34 cellular contexts compared by ENCODE assay signal in genomic region chr7:42580061-42580460, GRCh38.
A peak's percentile ranks its signal among the peaks of the same experiment; 100 is the strongest.
DNase-seq lines count a peak whose midpoint lies in the region; ATAC-seq, FAIRE-seq and TF ChIP-seq lines count a peak whose summit lies in the region.
"Had no signal": no experiment of that assay in that cellular context is flagged by ENCODE, and none has a peak within 500 bp of the region (broad histone marks: within the 10 kb centered on the region; RNA-seq: fewer than 3 reads in every experiment).

No MANE protein-coding gene starts in this region.

- no peak overlapping the region for H2AFZ ChIP-seq in H9 (ENCODE audit: low read length)

- no peak overlapping the region for H3K23ac ChIP-seq in H9 (ENCODE audit: insufficient read length, low read depth, low read length)

- no peak overlapping the region for H2BK15ac ChIP-seq in H9 (ENCODE audit: low read depth, low read length)

- no peak overlapping the region for H2BK12ac ChIP-seq in H9 (ENCODE audit: insufficient read length, low read depth, low read length)

- POLR2A ChIA-PET in A549 (lab: Yijun Ruan, JAX) (no interaction called here), HEK293 (lab: Yijun Ruan, JAX) (no interaction called here)
- POLR2A ChIA-PET in activated CD4-positive, alpha-beta memory T cell treated with anti-CD3 and anti-CD28 coated beads for 36 hours (lab: Charles Lee): no interaction called here

- H3K9me3 ChIP-seq in A549 (no peaks in the 10 kb centered on the region), HEK293 (ENCODE audit: control insufficient read depth, insufficient read depth, low read depth, low read length) (no peaks in the 10 kb centered on the region), endodermal cell (ENCODE audit: control insufficient read depth, low read length) (peaks cover 14% of the 10 kb centered on the region), H9 (ENCODE audit: control insufficient read depth, low read depth, low read length) (no peaks in the 10 kb centered on the region)
- H3K9me3 ChIP-seq: BE2C, Caco-2 had no signal

- no peak overlapping the region for H3K18ac ChIP-seq in H9 (ENCODE audit: insufficient read length, low read depth, low read length)

- no peaks in the 10 kb centered on the region for H3K79me2 ChIP-seq in H9 (ENCODE audit: insufficient read depth, low read length)

- no peak overlapping the region for H4K8ac ChIP-seq in H9 (replicated peaks; ENCODE audit: insufficient read length, low read depth, low read length)

- CTCF ChIA-PET in A549 (lab: Yijun Ruan, JAX) (no interaction called here), HEK293 (lab: Yijun Ruan, JAX) (interaction anchor here (0.5 to 0.7 kb wide), 2 partner anchors 29 to 112 kb away, joined by 3 read pairs; no protein-coding TSS in a partner anchor)
- CTCF ChIA-PET in activated CD4-positive, alpha-beta memory T cell treated with anti-CD3 and anti-CD28 coated beads for 36 hours (lab: Charles Lee): no interaction called here

- no peak for TF ChIP-seq POLR2A in A549 (IDR thresholded peaks at IDR 0.05; ENCODE audit: low read length)

- H3K27ac Mint-ChIP-seq in endodermal cell: no peak overlapping the region
- H3K27ac Mint-ChIP-seq in activated naive CD4-positive, alpha-beta T cell treated with anti-CD3 and anti-CD28 coated beads, Interleukin-2, amount 50 U/mL, for 72 hours: no peak overlapping the region
- no peak overlapping the region for H3K27ac Mint-ChIP-seq in H9
- H3K27ac Mint-ChIP-seq in activated CD4-positive, alpha-beta memory T cell treated with anti-CD3 and anti-CD28 coated beads for 36 hours: no peak overlapping the region
- H3K27ac Mint-ChIP-seq: B cell; CD14-positive monocyte; CD4-positive, alpha-beta memory T cell; CD4-positive, alpha-beta T cell; CD4-positive, CD25-positive, alpha-beta regulatory T cell; CD8-positive, alpha-beta memory T cell; CD8-positive, alpha-beta T cell had no signal

- H3K79me1 ChIP-seq in H9 (ENCODE audit: insufficient read depth, low read depth, low read length, poor library complexity, severe bottlenecking): no peaks in the 10 kb centered on the region

- no peak overlapping the region for H3K4me2 ChIP-seq in A549
- H3K4me2 ChIP-seq in H9 (ENCODE audit: insufficient read depth, insufficient read length, low read length): no peak overlapping the region
- H3K4me2 ChIP-seq: BLaER1; BLaER1 treated with 17β-estradiol and CSF1 and Interleukin-3, amounts not matched to agents 10 nM and 100 nM had no signal

- H3K9ac ChIP-seq in endodermal cell (ENCODE audit: extremely low read depth, low read length, poor library complexity, severe bottlenecking) (no peak overlapping the region), H9 (ENCODE audit: extremely low read depth, insufficient read length, low read length) (no peak overlapping the region)
- H3K9ac ChIP-seq: BLaER1; BLaER1 treated with 17β-estradiol and CSF1 and Interleukin-3, amounts not matched to agents 10 nM and 100 nM had no signal

- DNase-seq in A549 (ENCODE audit: low read depth in 1 of 2, low spot score in 1 of 2) (no peak), endodermal cell (no peak), H9 (no peak)
- DNase-seq in activated naive CD4-positive, alpha-beta T cell treated with anti-CD3 and anti-CD28 coated beads, Interleukin-2, amount 50 U/mL, for 72 hours (ENCODE audit: low spot score in 2 of 2): no peak
- no peak for DNase-seq in activated CD4-positive, alpha-beta memory T cell treated with anti-CD3 and anti-CD28 coated beads for 36 hours
- DNase-seq: 8988T; ACHN; AML-193; BE2C; C1 segment of cervical spinal cord; Caco-2; Calu3; CD4-positive, alpha-beta memory T cell; CD4-positive, alpha-beta T cell; CD4-positive, CD25-positive, alpha-beta regulatory T cell; CD8-positive, alpha-beta memory T cell; CD8-positive, alpha-beta T cell; COR-L47; DMS 273 treated with DMSO at 0.1 percent for 48 hours; DMS153; DMS53; DMS79; DMS79 treated with DMSO at 0.1 percent for 48 hours; DND-41; EL had no signal

- no peak overlapping the region for H3K4me3 Mint-ChIP-seq in endodermal cell
- no peak overlapping the region for H3K4me3 Mint-ChIP-seq in H9
- no peak overlapping the region for H3K4me3 Mint-ChIP-seq in activated CD4-positive, alpha-beta memory T cell treated with anti-CD3 and anti-CD28 coated beads for 36 hours
- H3K4me3 Mint-ChIP-seq: B cell; CD14-positive monocyte; CD4-positive, alpha-beta memory T cell; CD4-positive, alpha-beta T cell; CD4-positive, CD25-positive, alpha-beta regulatory T cell; CD8-positive, alpha-beta memory T cell; CD8-positive, alpha-beta T cell had no signal

- H4K91ac ChIP-seq in H9 (ENCODE audit: insufficient read length, low read depth, low read length): no peak overlapping the region

- H3K23me2 ChIP-seq in H9 (ENCODE audit: insufficient read length, low read depth, low read length, poor library complexity, severe bottlenecking): no peaks in the 10 kb centered on the region

- no peak overlapping the region for H3K4ac ChIP-seq in H9 (ENCODE audit: low read depth, low read length)

- no peak overlapping the region for H3K56ac ChIP-seq in H9 (ENCODE audit: insufficient read length, low read depth, low read length)

- H3K36me3 ChIP-seq in HEK293 (ENCODE audit: control insufficient read depth in 2 of 2, insufficient read depth in 1 of 2, low read length in 2 of 2) (no peaks in the 10 kb centered on the region), endodermal cell (ENCODE audit: control insufficient read depth, insufficient read depth, low read length) (no peaks in the 10 kb centered on the region)
- H3K36me3 ChIP-seq: BE2C; BLaER1; BLaER1 treated with 17β-estradiol and CSF1 and Interleukin-3, amounts not matched to agents 10 nM and 100 nM had no signal

- TF ChIP-seq CTCF in A549 (IDR thresholded peaks at IDR 0.05): no peak
- no peak for TF ChIP-seq CTCF in HEK293 (tag by site-specific recombination; IDR thresholded peaks at IDR 0.05)
- TF ChIP-seq CTCF in endodermal cell (conservative IDR thresholded peaks at IDR 0.05): no peak
- TF ChIP-seq CTCF in H9 (conservative IDR thresholded peaks at IDR 0.05): no peak

- H3K4me1 ChIP-seq in A549 (no peaks in the 10 kb centered on the region), HEK293 (ENCODE audit: control insufficient read depth, insufficient read depth, low read length) (no peaks in the 10 kb centered on the region), endodermal cell (ENCODE audit: control insufficient read depth, insufficient read depth, low read length) (no peaks in the 10 kb centered on the region), H9 (ENCODE audit: insufficient read depth, low read length) (no peaks in the 10 kb centered on the region)
- H3K4me1 ChIP-seq: BE2C, Caco-2 had no signal

- no peak overlapping the region for H4K5ac ChIP-seq in H9 (ENCODE audit: insufficient read length, low read depth, low read length)

- no peaks in the 10 kb centered on the region for H3K4me1 Mint-ChIP-seq in endodermal cell
- H3K4me1 Mint-ChIP-seq in H9: no peaks in the 10 kb centered on the region
- no peaks in the 10 kb centered on the region for H3K4me1 Mint-ChIP-seq in activated CD4-positive, alpha-beta memory T cell treated with anti-CD3 and anti-CD28 coated beads for 36 hours (ENCODE audit: low read depth)
- H3K4me1 Mint-ChIP-seq: B cell; CD14-positive monocyte; CD4-positive, alpha-beta memory T cell; CD4-positive, CD25-positive, alpha-beta regulatory T cell had no signal

- H4K20me1 ChIP-seq in H9 (ENCODE audit: control insufficient read depth, insufficient read depth, insufficient read length): no peaks in the 10 kb centered on the region
- H4K20me1 ChIP-seq: BLaER1; BLaER1 treated with 17β-estradiol and CSF1 and Interleukin-3, amounts not matched to agents 10 nM and 100 nM had no signal

- H3K9me3 Mint-ChIP-seq in endodermal cell: peaks cover 22% of the 10 kb centered on the region
- peaks cover 14 to 15% of the 10 kb centered on the region in 2 donors for H3K9me3 Mint-ChIP-seq in activated naive CD4-positive, alpha-beta T cell treated with anti-CD3 and anti-CD28 coated beads, Interleukin-2, amount 50 U/mL, for 72 hours
- peaks cover 20 to 24% of the 10 kb centered on the region in 2 experiments for H3K9me3 Mint-ChIP-seq in H9
- peaks cover 20% of the 10 kb centered on the region for H3K9me3 Mint-ChIP-seq in activated CD4-positive, alpha-beta memory T cell treated with anti-CD3 and anti-CD28 coated beads for 36 hours

- no peak overlapping the region for H2BK5ac ChIP-seq in H9 (ENCODE audit: insufficient read length, low read length)

- no peak for TF ChIP-seq RAD21 in A549 (conservative IDR thresholded peaks at IDR 0.05 in 1 of 2, IDR thresholded peaks at IDR 0.05 in 1 of 2)

- no peak overlapping the region for H2AK5ac ChIP-seq in H9 (ENCODE audit: insufficient read length, low read length)

- no peak overlapping the region for H2BK20ac ChIP-seq in H9 (ENCODE audit: low read depth, low read length, poor library complexity, severe bottlenecking)

- 39% methylated on average over 2 of the region's 2 CpGs for WGBS in A549 (ENCODE audit: missing lambda C conversion rate)
- WGBS in endodermal cell (ENCODE audit: insufficient coverage in 1 of 2, insufficient read length in 1 of 2), 2 experiments: no CpG with 5 or more reads among the region's 2 CpGs
- no CpG with 5 or more reads among the region's 2 CpGs for WGBS in H9 (ENCODE audit: extremely low coverage, insufficient read length, low lambda C conversion rate)

- no peak overlapping the region for H2BK120ac ChIP-seq in H9 (ENCODE audit: low read depth, low read length, poor library complexity, severe bottlenecking)

- no peaks in the 10 kb centered on the region for H3K27me3 ChIP-seq in endodermal cell (ENCODE audit: control insufficient read depth, insufficient read depth, low read length, poor library complexity, severe bottlenecking)
- H3K27me3 ChIP-seq in H9 (ENCODE audit: insufficient read depth, low read length): no peaks in the 10 kb centered on the region
- H3K27me3 ChIP-seq: BE2C; BLaER1; BLaER1 treated with 17β-estradiol and CSF1 and Interleukin-3, amounts not matched to agents 10 nM and 100 nM had no signal

- no peaks in the 10 kb centered on the region for H3K36me3 Mint-ChIP-seq in endodermal cell (ENCODE audit: low read depth)
- H3K36me3 Mint-ChIP-seq in activated naive CD4-positive, alpha-beta T cell treated with anti-CD3 and anti-CD28 coated beads, Interleukin-2, amount 50 U/mL, for 72 hours: peaks cover 0 to under 1% of the 10 kb centered on the region in 2 donors
- H3K36me3 Mint-ChIP-seq in H9 (ENCODE audit: insufficient read depth in 1 of 3, low read depth in 3 of 3): peaks cover 5 to 18% (median 11%) of the 10 kb centered on the region in 3 experiments; a peak in 5 of 7 replicates
- H3K36me3 Mint-ChIP-seq in activated CD4-positive, alpha-beta memory T cell treated with anti-CD3 and anti-CD28 coated beads for 36 hours: no peaks in the 10 kb centered on the region
- H3K36me3 Mint-ChIP-seq: CD14-positive monocyte; CD4-positive, alpha-beta memory T cell; CD4-positive, CD25-positive, alpha-beta regulatory T cell; CD8-positive, alpha-beta memory T cell; CD8-positive, alpha-beta T cell had no signal

- H3K14ac ChIP-seq in H9 (ENCODE audit: insufficient read depth, low read length): no peak overlapping the region

- H3K27me3 Mint-ChIP-seq in endodermal cell (ENCODE audit: insufficient read depth): no peaks in the 10 kb centered on the region
- no peaks in the 10 kb centered on the region for H3K27me3 Mint-ChIP-seq in H9 (ENCODE audit: low read depth)
- H3K27me3 Mint-ChIP-seq in activated CD4-positive, alpha-beta memory T cell treated with anti-CD3 and anti-CD28 coated beads for 36 hours: no peaks in the 10 kb centered on the region
- H3K27me3 Mint-ChIP-seq: B cell; CD4-positive, alpha-beta memory T cell; CD4-positive, alpha-beta T cell; CD4-positive, CD25-positive, alpha-beta regulatory T cell; CD8-positive, alpha-beta memory T cell had no signal

- no peak for TF ChIP-seq EP300 in A549 (IDR thresholded peaks at IDR 0.05)

- no peak for FAIRE-seq in A549 (lab: Jason Lieb, UNC)
- FAIRE-seq: A204.1, D721Med had no signal

- no peak overlapping the region for H3T11ph ChIP-seq in H9 (ENCODE audit: low read length)

- H3K4me3 ChIP-seq in A549 (no peak overlapping the region), HEK293 (ENCODE audit: low read depth, low read length) (no peak overlapping the region), endodermal cell (ENCODE audit: low read length) (peak overlapping the region; percentile 19)
- H3K4me3 ChIP-seq: BLaER1; BLaER1 treated with 17β-estradiol and CSF1 and Interleukin-3, amounts not matched to agents 10 nM and 100 nM had no signal

- intact Hi-C loops in activated CD4-positive, alpha-beta memory T cell treated with anti-CD3 and anti-CD28 coated beads for 36 hours (cut with micrococcal nuclease): no loop called here

- H3K27ac ChIP-seq in A549 (no peak overlapping the region), HEK293 (ENCODE audit: extremely low read depth, low read depth, low read length) (no peak overlapping the region), endodermal cell (ENCODE audit: low read depth, low read length) (no peak overlapping the region), H9 (ENCODE audit: insufficient read length, low read depth, low read length) (no peak overlapping the region)
- H3K27ac ChIP-seq: 22Rv1; BLaER1; BLaER1 treated with 17β-estradiol and CSF1 and Interleukin-3, amounts not matched to agents 10 nM and 100 nM; C4-2B had no signal

- ATAC-seq in A549: no peak
- no peak for ATAC-seq in activated naive CD4-positive, alpha-beta T cell treated with anti-CD3 and anti-CD28 coated beads, Interleukin-2, amount 50 U/mL, for 72 hours
- ATAC-seq: CD8-positive, alpha-beta T cell had no signal
